ENCODE assay signal across 6 cellular contexts in the genomic region with DNA sequence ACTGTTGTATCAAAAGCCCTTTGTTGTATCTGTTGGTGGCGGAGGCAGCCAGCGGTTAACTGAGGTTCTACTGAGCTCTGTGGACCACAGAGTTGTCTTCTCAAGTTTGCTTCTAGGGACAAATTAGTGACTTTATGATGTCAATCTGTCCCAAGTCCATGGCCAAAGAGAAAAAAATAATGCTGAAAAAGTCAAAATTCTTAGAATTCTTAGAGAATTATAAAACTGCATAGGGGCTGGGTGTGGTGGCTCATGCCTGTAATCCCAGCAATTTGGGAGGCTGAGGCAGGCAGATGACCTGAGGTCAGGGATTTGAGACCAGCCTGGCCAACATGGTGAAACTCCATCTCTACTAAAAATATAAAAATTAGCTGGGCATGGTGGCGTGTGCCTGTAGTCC. TPM values are rescaled to one million over a fixed set of nuclear protein-coding genes. Genes with fewer than 3 reads are reported as not detected.
"Had no signal": no experiment of that assay in that cellular context is flagged by ENCODE, and none has a peak within 500 bp of the region (broad histone marks: within the 10 kb centered on the region; RNA-seq: fewer than 3 reads in every experiment).

No MANE protein-coding gene starts in this region.

RNA-seq across cellular contexts. Expression of a gene that starts 12.3 kb away (rescaled TPM):
- polyA plus RNA-seq: foreskin keratinocyte, heart right ventricle had no signal

RNA-seq across cellular contexts. Expression of a gene that starts 29.1 kb away (rescaled TPM):
- polyA plus RNA-seq: endothelial cell of umbilical vein, esophagus, fibroblast of lung, foreskin keratinocyte, heart left ventricle, heart right ventricle had no signal
